ENCODE assay signal across 24 cellular contexts in genomic region chr13:75603038-75603437, GRCh38. TPM values are rescaled to one million over a fixed set of nuclear protein-coding genes. Genes with fewer than 3 reads are reported as not detected.
DNase-seq lines count a peak whose midpoint lies in the region; ATAC-seq and TF ChIP-seq lines count a peak whose summit lies in the region.
"Had no signal": no experiment of that assay in that cellular context is flagged by ENCODE, and none has a peak within 500 bp of the region (broad histone marks: within the 10 kb centered on the region; RNA-seq: fewer than 3 reads in every experiment).

No MANE protein-coding gene starts in this region.

- H3K36me3 ChIP-seq in HEK293 (ENCODE audit: control insufficient read depth in 2 of 2, insufficient read depth in 1 of 2, low read length in 2 of 2) (peaks cover 0 to 21% of the 10 kb centered on the region in 2 experiments; a peak in 1 of 3 replicates), mucosa of descending colon (ENCODE audit: low read depth) (no peaks in the 10 kb centered on the region)

- TF ChIP-seq CTCF in HEK293 (tag by site-specific recombination; IDR thresholded peaks at IDR 0.05), result no peak
- no peak for TF ChIP-seq CTCF in WTC11 (IDR thresholded peaks at IDR 0.05)
- TF ChIP-seq CTCF in mucosa of descending colon (IDR thresholded peaks at IDR 0.05), result no peak
- TF ChIP-seq CTCF in osteocyte (IDR thresholded peaks at IDR 0.05), result no peak

- CTCF ChIA-PET in HEK293 (lab: Yijun Ruan, JAX) (interaction anchor here (0.6 kb wide), 1 partner anchor 18 kb away, joined by 4 read pairs; no protein-coding TSS in a partner anchor), WTC11 (lab: Charles Lee) (no interaction called here)

- H3K27ac Mint-ChIP-seq in WTC11 (no peak overlapping the region), osteocyte (ENCODE audit: unreplicated experiment) (no peak overlapping the region)
- H3K27ac Mint-ChIP-seq: CD14-positive monocyte; CD4-positive, alpha-beta memory T cell; CD8-positive, alpha-beta memory T cell had no signal

- DNase-seq in WTC11 (ENCODE audit: low spot score) (no peak), mucosa of descending colon (peak in 1 of 3 donors; percentile 28), osteocyte (ENCODE audit: extremely low spot score, unreplicated experiment) (no peak)
- no peak for DNase-seq in activated CD4-positive, alpha-beta T cell treated with anti-CD3 and anti-CD28 coated beads for 48 hours
- DNase-seq: 8988T; ACHN; BE2C; C1 segment of cervical spinal cord; CD4-positive, alpha-beta memory T cell; CD4-positive, CD25-positive, alpha-beta regulatory T cell; CD8-positive, alpha-beta memory T cell; COR-L47; DMS 273 treated with DMSO at 0.1 percent for 48 hours; DMS153; DMS53; DMS79; DND-41; EL; GDM1 had no signal

- H3K36me3 Mint-ChIP-seq in WTC11, result peaks cover 11% of the 10 kb centered on the region
- peaks cover 19% of the 10 kb centered on the region for H3K36me3 Mint-ChIP-seq in osteocyte (ENCODE audit: unreplicated experiment)

- intact Hi-C loops in mucosa of descending colon (cut with DNase I, micrococcal nuclease), result no loop called here

- H3K4me1 ChIP-seq in HEK293 (ENCODE audit: control insufficient read depth, insufficient read depth, low read length) (no peaks in the 10 kb centered on the region), mucosa of descending colon (ENCODE audit: low read depth) (no peaks in the 10 kb centered on the region)
- H3K4me1 ChIP-seq: BE2C, BLaER1 had no signal

- ATAC-seq in WTC11 (no peak), mucosa of descending colon (peak; percentile 72), GM21723 (IDR thresholded peaks at IDR 0.05; ENCODE audit: unreplicated experiment) (no peak)
- ATAC-seq: GM12878 had no signal

- H3K9me3 ChIP-seq in HEK293 (ENCODE audit: control insufficient read depth, insufficient read depth, low read depth, low read length), result no peaks in the 10 kb centered on the region
- no peaks in the 10 kb centered on the region for H3K9me3 ChIP-seq in mucosa of descending colon
- H3K9me3 ChIP-seq: BE2C, BLaER1 had no signal

- H3K4me3 ChIP-seq in HEK293 (ENCODE audit: low read depth, low read length) (no peak overlapping the region), mucosa of descending colon (no peak overlapping the region)
- H3K4me3 ChIP-seq: BLaER1, GM12878 had no signal

- POLR2A ChIA-PET in HEK293 (lab: Yijun Ruan, JAX) (no interaction called here), WTC11 (lab: Charles Lee) (no interaction called here)

- H3K9me3 Mint-ChIP-seq in WTC11 (peaks cover 7% of the 10 kb centered on the region; the same call in 1 of the 2 replicates), osteocyte (ENCODE audit: unreplicated experiment) (no peaks in the 10 kb centered on the region)
- H3K9me3 Mint-ChIP-seq: CD4-positive, alpha-beta memory T cell; CD4-positive, CD25-positive, alpha-beta regulatory T cell; CD8-positive, alpha-beta memory T cell had no signal

- H3K4me3 Mint-ChIP-seq in WTC11 (no peak overlapping the region), osteocyte (ENCODE audit: unreplicated experiment) (no peak overlapping the region)
- H3K4me3 Mint-ChIP-seq: CD14-positive monocyte; CD4-positive, alpha-beta memory T cell; CD4-positive, CD25-positive, alpha-beta regulatory T cell; CD8-positive, alpha-beta memory T cell had no signal

- no peaks in the 10 kb centered on the region for H3K27me3 Mint-ChIP-seq in WTC11 (ENCODE audit: low read depth)
- no peaks in the 10 kb centered on the region for H3K27me3 Mint-ChIP-seq in osteocyte (ENCODE audit: unreplicated experiment)
- H3K27me3 Mint-ChIP-seq: CD4-positive, alpha-beta memory T cell; CD4-positive, CD25-positive, alpha-beta regulatory T cell had no signal

- H3K27ac ChIP-seq in HEK293 (ENCODE audit: extremely low read depth, low read depth, low read length), result no peak overlapping the region
- H3K27ac ChIP-seq: BLaER1 had no signal

- H3K4me1 Mint-ChIP-seq in WTC11 (no peaks in the 10 kb centered on the region), osteocyte (ENCODE audit: unreplicated experiment) (peaks cover 11% of the 10 kb centered on the region)
- H3K4me1 Mint-ChIP-seq: CD14-positive monocyte; CD4-positive, alpha-beta memory T cell; CD8-positive, alpha-beta memory T cell had no signal

TF ChIP-seq in HEK293, 187 proteins besides CTCF, POLR2A, EP300 and RAD21:
- TF ChIP-seq ZNF843 (tag by site-specific recombination; IDR thresholded peaks at IDR 0.05) (no peak), ZSCAN16 (tag by site-specific recombination; IDR thresholded peaks at IDR 0.05) (no peak), ZNF121 (tag by site-specific recombination; IDR thresholded peaks at IDR 0.05) (peak; percentile 70; the same call in 1 of the 2 replicates)

TF ChIP-seq in WTC11, 78 proteins besides CTCF, POLR2A, EP300 and RAD21:
- TF ChIP-seq ZNF121 (CRISPR knock-in tag; IDR thresholded peaks at IDR 0.05) (peak; percentile 73), STAT6 (CRISPR knock-in tag; conservative IDR thresholded peaks at IDR 0.05; ENCODE audit: low read depth) (no peak)
TF ChIP-seq in WTC11: peak in this region for 1.

RNA-seq across cellular contexts. Expression of gene LMO7, which starts 33.1 kb away (rescaled TPM):
- total RNA-seq in WTC11 (2021), result 15.6 to 18.5 TPM (median 17.4 TPM) in 3 replicates
- total RNA-seq in mucosa of descending colon, result 100 to 1,000 TPM; 127 to 243 (median 212) TPM
- 213 and 239 TPM in 2 replicates for total RNA-seq in osteocyte

RNA-seq across cellular contexts. Expression of gene UCHL3, which starts 53.4 kb away (rescaled TPM):
- total RNA-seq in WTC11 (2021) (41.6 to 46.9 TPM (median 43.1 TPM) in 3 replicates), mucosa of descending colon (10 to 100 TPM; 25.7 to 38.8 (median 27.3) TPM), osteocyte (19.1 and 20.6 TPM in 2 replicates)

Comparison
In these comparisons a context has a peak if more than half of its experiments do, and no peak if none do; other contexts are left out.
1. Of the 8 proteins assayed by ChIP-seq in both HEK293 and WTC11: peak only in HEK293: none; only in WTC11: none; in both: ZNF121; in neither: 7.